Comparison of ENCODE assay signal across 8 cellular contexts in genomic region chr7:131111081-131111576, GRCh38.
A peak's percentile ranks its signal among the peaks of the same experiment; 100 is the strongest.
DNase-seq lines count a peak whose midpoint lies in the region; ATAC-seq and TF ChIP-seq lines count a peak whose summit lies in the region.

No MANE protein-coding gene starts in this region.

- H3K27me3 ChIP-seq in esophagus muscularis mucosa: no peaks in the 10 kb centered on the region

- TF ChIP-seq CTCF in Calu3 (IDR thresholded peaks at IDR 0.05; ENCODE audit: unreplicated experiment): no peak
- no peak for TF ChIP-seq CTCF in esophagus muscularis mucosa (IDR thresholded peaks at IDR 0.05)
- TF ChIP-seq CTCF in nephron progenitor cell (IDR thresholded peaks at IDR 0.05): no peak

- H3K27ac Mint-ChIP-seq in Calu3 (ENCODE audit: unreplicated experiment) (peak overlapping the region; percentile 91), T-helper 17 cell (peak overlapping the region; percentile 81), nephron progenitor cell (no peak overlapping the region)

- no TSS peak for BruUV-seq in Calu3 (replicated peaks; lab: Mats Ljungman, UMichigan)

- no peak for TF ChIP-seq POLR2A in esophagus muscularis mucosa (IDR thresholded peaks at IDR 0.05; ENCODE audit: low read depth)

- peaks cover 0 to 38% (median 33%) of the 10 kb centered on the region in 4 donors for H3K4me1 ChIP-seq in esophagus muscularis mucosa

- H3K27me3 Mint-ChIP-seq in Calu3 (ENCODE audit: unreplicated experiment) (no peaks in the 10 kb centered on the region), T-helper 17 cell (no peaks in the 10 kb centered on the region), nephron progenitor cell (ENCODE audit: low read depth, poor library complexity) (peaks cover 87% of the 10 kb centered on the region)

- no peaks in the 10 kb centered on the region for H3K9me3 Mint-ChIP-seq in Calu3 (ENCODE audit: low read depth, unreplicated experiment)
- H3K9me3 Mint-ChIP-seq in nephron progenitor cell: no peaks in the 10 kb centered on the region

- H3K4me3 ChIP-seq in esophagus muscularis mucosa: peak overlapping the region; percentile 74 to 97 (median 94)

- H3K27ac ChIP-seq in esophagus muscularis mucosa (replicated peaks in 1 of 4): peak overlapping the region; percentile 98 to 99 (median 98)

- intact Hi-C loops in Calu3 (cut with micrococcal nuclease; ENCODE audit: unreplicated experiment) (loop anchor here (5.0 kb wide), 1 partner anchor 126 kb away; no protein-coding TSS in a partner anchor), esophagus muscularis mucosa (cut with DNase I) (loop anchor here (5.0 kb wide), 1 partner anchor 216 kb away; the partner anchor contains the start of gene MKLN1)

- peak overlapping the region; percentile 100 for H3K4me3 Mint-ChIP-seq in Calu3 (ENCODE audit: low read depth, unreplicated experiment)
- peak overlapping the region; percentile 98 for H3K4me3 Mint-ChIP-seq in T-helper 17 cell
- peak overlapping the region; percentile 88 for H3K4me3 Mint-ChIP-seq in nephron progenitor cell

- 31% methylated on average over 6 of the region's 6 CpGs for WGBS in esophagus muscularis mucosa

- ATAC-seq in T-helper 17 cell (peak; percentile 17), GM21576 (IDR thresholded peaks at IDR 0.05; ENCODE audit: unreplicated experiment) (no peak), GM19395 (IDR thresholded peaks at IDR 0.05; ENCODE audit: unreplicated experiment) (no peak), HG03175 (IDR thresholded peaks at IDR 0.05; ENCODE audit: unreplicated experiment) (no peak)

- peaks cover 52% of the 10 kb centered on the region for H3K36me3 Mint-ChIP-seq in Calu3 (ENCODE audit: insufficient read depth, unreplicated experiment)
- peaks cover 17% of the 10 kb centered on the region for H3K36me3 Mint-ChIP-seq in T-helper 17 cell (ENCODE audit: low read depth)
- H3K36me3 Mint-ChIP-seq in nephron progenitor cell (ENCODE audit: low read depth): no peaks in the 10 kb centered on the region

- H3K36me3 ChIP-seq in esophagus muscularis mucosa: no peaks in the 10 kb centered on the region

- peaks cover 27% of the 10 kb centered on the region for H3K4me1 Mint-ChIP-seq in Calu3 (ENCODE audit: low read depth, unreplicated experiment)
- H3K4me1 Mint-ChIP-seq in T-helper 17 cell: peaks cover 49% of the 10 kb centered on the region
- peaks cover 47% of the 10 kb centered on the region for H3K4me1 Mint-ChIP-seq in nephron progenitor cell

- no peak for TF ChIP-seq EP300 in esophagus muscularis mucosa (IDR thresholded peaks at IDR 0.05)

- DNase-seq in Calu3: peak; percentile 27
- DNase-seq in HuH-7 (ENCODE audit: low spot score): peak; percentile 34
- no peak for DNase-seq in T-helper 17 cell
- no peak for DNase-seq in esophagus muscularis mucosa (ENCODE audit: extremely low spot score)
- no peak for DNase-seq in nephron progenitor cell

- CTCF ChIA-PET in Calu3 (lab: Charles Lee): no interaction called here

- H3K9me3 ChIP-seq in T-helper 17 cell (ENCODE audit: control insufficient read depth, low read length, poor library complexity, severe bottlenecking) (no peaks in the 10 kb centered on the region), esophagus muscularis mucosa (no peaks in the 10 kb centered on the region)

Comparison
In these comparisons a context has a peak if more than half of its experiments do, and no peak if none do; other contexts are left out.
1. DNase-seq: peak in Calu3 (single experiment) and HuH-7 (single experiment); none in T-helper 17 cell (0 of 3), esophagus muscularis mucosa (single experiment) and nephron progenitor cell (single experiment).
2. Peak in every context shown above with its lines, with median percentiles within 50 percentile points of each other: H3K4me3 Mint-ChIP-seq.